ENCODE assay signal across 8 cellular contexts in genomic region chr11:73597956-73598718, GRCh38. TPM values are rescaled to one million over a fixed set of nuclear protein-coding genes. Genes with fewer than 3 reads are reported as not detected.
DNase-seq lines count a peak whose midpoint lies in the region; ATAC-seq and TF ChIP-seq lines count a peak whose summit lies in the region.

A gene with protein sequence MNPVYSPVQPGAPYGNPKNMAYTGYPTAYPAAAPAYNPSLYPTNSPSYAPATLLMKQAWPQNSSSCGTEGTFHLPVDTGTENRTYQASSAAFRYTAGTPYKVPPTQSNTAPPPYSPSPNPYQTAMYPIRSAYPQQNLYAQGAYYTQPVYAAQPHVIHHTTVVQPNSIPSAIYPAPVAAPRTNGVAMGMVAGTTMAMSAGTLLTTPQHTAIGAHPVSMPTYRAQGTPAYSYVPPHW (minus strand): TSS chr11:73598112. CDS start chr11:73468474, 129,638 bp downstream.

- H3K36me3 Mint-ChIP-seq in T-helper 17 cell (ENCODE audit: low read depth) (no peaks in the 10 kb centered on the region), progenitor cell of endocrine pancreas (ENCODE audit: insufficient read depth) (no peaks in the 10 kb centered on the region)

- ATAC-seq in HG02885 (IDR thresholded peaks at IDR 0.05; ENCODE audit: poor library complexity, unreplicated experiment), result peak; percentile 95
- ATAC-seq in T-helper 17 cell, result peak; percentile 93

- no peaks in the 10 kb centered on the region for H3K36me3 ChIP-seq in left ventricle myocardium inferior

- TF ChIP-seq CTCF in left ventricle myocardium inferior (IDR thresholded peaks at IDR 0.05; ENCODE audit: borderline replicate concordance) (peak; percentile 54), progenitor cell of endocrine pancreas (IDR thresholded peaks at IDR 0.05; ENCODE audit: unreplicated experiment) (peak; percentile 44)

- peaks cover 29% of the 10 kb centered on the region for H3K4me1 Mint-ChIP-seq in T-helper 17 cell
- H3K4me1 Mint-ChIP-seq in progenitor cell of endocrine pancreas (ENCODE audit: low read depth), result peaks cover 20% of the 10 kb centered on the region

- peak within 1 kb of the TSS; percentile 89 for H3K4me3 Mint-ChIP-seq in T-helper 17 cell
- H3K4me3 Mint-ChIP-seq in progenitor cell of endocrine pancreas (ENCODE audit: low read depth), result peak within 1 kb of the TSS; percentile 86

- H3K9me3 ChIP-seq in T-helper 17 cell (ENCODE audit: control insufficient read depth, low read length, poor library complexity, severe bottlenecking) (no peaks in the 10 kb centered on the region), left ventricle myocardium inferior (replicated peaks) (no peaks in the 10 kb centered on the region)

- H3K27ac ChIP-seq in left ventricle myocardium inferior (replicated peaks), result peak within 1 kb of the TSS; percentile 91

- intact Hi-C loops in left ventricle myocardium inferior (cut with micrococcal nuclease), result no loop called here

- DNase-seq in NCI-H1694 treated with DMSO at 0.1 percent for 48 hours (lab: John Stamatoyannopoulos, UW) (peak; percentile 95), T-helper 17 cell (peak; percentile 81 to 93 (median 93)), amygdala (lab: John Stamatoyannopoulos, UW) (peak; percentile 49 to 98 (median 94)), left ventricle myocardium inferior (peak; percentile 97), progenitor cell of endocrine pancreas (ENCODE audit: low spot score, unreplicated experiment) (peak; percentile 93), ureter (ENCODE audit: low spot score) (peak; percentile 95)

- no peaks in the 10 kb centered on the region for H3K27me3 ChIP-seq in left ventricle myocardium inferior (ENCODE audit: low read depth)

- H3K4me3 ChIP-seq in left ventricle myocardium inferior, result peak within 1 kb of the TSS; percentile 84

- TF ChIP-seq POLR2A in GM15510 (IDR thresholded peaks at IDR 0.05; ENCODE audit: borderline replicate concordance, extremely low read depth, insufficient read length), result peak; percentile 66

- H3K4me1 ChIP-seq in left ventricle myocardium inferior, result peaks cover 37% of the 10 kb centered on the region

- no peaks in the 10 kb centered on the region for H3K27me3 Mint-ChIP-seq in T-helper 17 cell
- no peaks in the 10 kb centered on the region for H3K27me3 Mint-ChIP-seq in progenitor cell of endocrine pancreas

- H3K27ac Mint-ChIP-seq in T-helper 17 cell (peak within 1 kb of the TSS; percentile 91), progenitor cell of endocrine pancreas (peak within 1 kb of the TSS; percentile 92)

- no peaks in the 10 kb centered on the region for H3K9me3 Mint-ChIP-seq in progenitor cell of endocrine pancreas (ENCODE audit: low read depth)

RNA-seq across cellular contexts. Expression of the gene that starts here (rescaled TPM):
- total RNA-seq in T-helper 17 cell (10 to 100 TPM; 21.1 to 22.2 TPM), left ventricle myocardium inferior (28.4 TPM), progenitor cell of endocrine pancreas (45.2 and 50.8 TPM in 2 replicates), ureter (29.7 TPM)

Comparison
In these comparisons a context has a peak if more than half of its experiments do, and no peak if none do; other contexts are left out.
1. Peak in every context shown above with its lines: DNase-seq, ATAC-seq, H3K4me3 ChIP-seq and H3K27ac ChIP-seq.